ENCODE assay signal across 8 cellular contexts in genomic region chr11:65027213-65028067, GRCh38. TPM values are rescaled to one million over a fixed set of nuclear protein-coding genes. Genes with fewer than 3 reads are reported as not detected.
DNase-seq lines count a peak whose midpoint lies in the region; ATAC-seq and TF ChIP-seq lines count a peak whose summit lies in the region.

TSS of gene SNX15 (plus strand) at chr11:65027439. CDS start at chr11:65027538, 99 bp downstream.

- H2AFZ ChIP-seq in SU-DHL-6 (ENCODE audit: low read depth, low read length, severe bottlenecking) (peak within 1 kb of the TSS; percentile 31), trophoblast cell (ENCODE audit: insufficient read depth, low read length, poor library complexity) (peak within 1 kb of the TSS; percentile 99)

- peak within 1 kb of the TSS; percentile 88 for H3K18ac ChIP-seq in trophoblast cell (ENCODE audit: low read length)

- no peak within 1 kb of the TSS for H3K23ac ChIP-seq in trophoblast cell (ENCODE audit: low read length)

- TF ChIP-seq POLR2A in transverse colon (IDR thresholded peaks at IDR 0.05), result peak; percentile 88

- H3K9me3 ChIP-seq in SU-DHL-6 (ENCODE audit: insufficient read depth, low read length) (no peaks in the 10 kb centered on the region), cardiac muscle cell (ENCODE audit: low read depth) (no peaks in the 10 kb centered on the region), trophoblast cell (ENCODE audit: insufficient read depth, low read depth, low read length) (peaks cover 2% of the 10 kb centered on the region), transverse colon (no peaks in the 10 kb centered on the region)

- TF ChIP-seq EP300 in transverse colon (IDR thresholded peaks at IDR 0.05; ENCODE audit: low read depth), result no peak

- H3K79me2 ChIP-seq in SU-DHL-6 (ENCODE audit: insufficient read depth, low read length) (no peaks in the 10 kb centered on the region), trophoblast cell (ENCODE audit: control insufficient read depth, insufficient read depth, low read length, poor library complexity) (no peaks in the 10 kb centered on the region)

- in situ Hi-C loops in transverse colon (cut with MboI; ENCODE audit: low pct_ligation_motif_present in 1 of 4, low pct_unique_long_range_greater_than_20kb in 1 of 4, low sequenced_read_pairs in 3 of 4), result no loop called here

- peak within 1 kb of the TSS; percentile 99 for H4K8ac ChIP-seq in trophoblast cell (ENCODE audit: low read depth, low read length)

- H3K36me3 ChIP-seq in SU-DHL-6 (ENCODE audit: low read length) (no peaks in the 10 kb centered on the region), cardiac muscle cell (no peaks in the 10 kb centered on the region), trophoblast cell (ENCODE audit: control insufficient read depth in 1 of 2, insufficient read depth in 2 of 2, low read length in 2 of 2) (peaks cover 4% of the 10 kb centered on the region in 2 experiments), transverse colon (peaks cover 0 to 7% (median 0%) of the 10 kb centered on the region in 4 donors)

- peak within 1 kb of the TSS; percentile 95 for H2BK5ac ChIP-seq in trophoblast cell (ENCODE audit: low read depth, low read length, poor library complexity)

- H3K9ac ChIP-seq in SU-DHL-6 (ENCODE audit: low read length) (peak within 1 kb of the TSS; percentile 48), trophoblast cell (ENCODE audit: low read length) (peak within 1 kb of the TSS; percentile 91)

- 0 out of 2 replicates have a peak, but pooled peaks cover 2% of the 10 kb centered on the region for H3F3A ChIP-seq in SU-DHL-6 (ENCODE audit: insufficient read depth)

- H3K4me3 ChIP-seq in SU-DHL-6 (ENCODE audit: insufficient read depth, low read length, poor library complexity, severe bottlenecking) (peak within 1 kb of the TSS; percentile 50), cardiac muscle cell (peak within 1 kb of the TSS; percentile 45), trophoblast cell (ENCODE audit: low read depth, low read length) (peak within 1 kb of the TSS; percentile 80), transverse colon (peak within 1 kb of the TSS; percentile 40 to 61 (median 56))

- H4K12ac ChIP-seq in trophoblast cell (ENCODE audit: low read depth, low read length), result peak within 1 kb of the TSS; percentile 97

- peak within 1 kb of the TSS; percentile 91 for H2BK120ac ChIP-seq in trophoblast cell (ENCODE audit: insufficient read depth, low read length, poor library complexity)

- peak within 1 kb of the TSS; percentile 80 for H3K4me2 ChIP-seq in SU-DHL-6 (ENCODE audit: low read depth, low read length, poor library complexity, severe bottlenecking)
- peak within 1 kb of the TSS; percentile 91 for H3K4me2 ChIP-seq in trophoblast cell (ENCODE audit: low read length)

- peak within 1 kb of the TSS; percentile 75 for H4K91ac ChIP-seq in trophoblast cell (ENCODE audit: low read depth, low read length)

- DNase-seq in NCI-H128 (lab: John Stamatoyannopoulos, UW; ENCODE audit: unreplicated experiment), result peak; percentile 87
- peak; percentile 79 for DNase-seq in activated naive CD8-positive, alpha-beta T cell treated with anti-CD3 and anti-CD28 coated beads, Interleukin-2, amount 50 U/mL, for 16 hours (ENCODE audit: low read depth, low spot score)
- peak; percentile 97 to 98 for DNase-seq in cardiac muscle cell (ENCODE audit: low read depth in 1 of 2, low spot score in 1 of 2)
- DNase-seq in trophoblast cell, result peak; percentile 90 to 98
- DNase-seq in transverse colon, result peak; percentile 96

- H4K20me1 ChIP-seq in SU-DHL-6 (ENCODE audit: low read depth, low read length), result no peaks in the 10 kb centered on the region

- no peak within 1 kb of the TSS for H2AK5ac ChIP-seq in trophoblast cell (ENCODE audit: low read length)

- peak within 1 kb of the TSS; percentile 92 for H3K14ac ChIP-seq in trophoblast cell (ENCODE audit: low read length)

- H3K79me1 ChIP-seq in trophoblast cell (ENCODE audit: low read length), result peaks cover 3% of the 10 kb centered on the region

- H3K27ac ChIP-seq in SU-DHL-6 (ENCODE audit: low read depth, low read length) (peak within 1 kb of the TSS; percentile 32), cardiac muscle cell (peak within 1 kb of the TSS; percentile 81), trophoblast cell (ENCODE audit: low read depth, low read length) (peak within 1 kb of the TSS; percentile 84), transverse colon (peak within 1 kb of the TSS; percentile 87 to 96 (median 90))

- H3K4ac ChIP-seq in trophoblast cell (ENCODE audit: low read depth, low read length), result no peak within 1 kb of the TSS

- no peaks in the 10 kb centered on the region for H3K9me2 ChIP-seq in SU-DHL-6 (replicated peaks; ENCODE audit: insufficient read depth, low read length)

- H2BK12ac ChIP-seq in trophoblast cell (ENCODE audit: low read length), result no peak within 1 kb of the TSS

- peak; percentile 41 for TF ChIP-seq CTCF in GM12873 (IDR thresholded peaks at IDR 0.05; ENCODE audit: insufficient read depth, low read depth, low read length, missing control alignments)
- TF ChIP-seq CTCF in SU-DHL-6 (IDR thresholded peaks at IDR 0.05; ENCODE audit: insufficient read depth, low read length, poor library complexity, severe bottlenecking), result no peak
- TF ChIP-seq CTCF in cardiac muscle cell (IDR thresholded peaks at IDR 0.05; ENCODE audit: low read depth, low read length), result peak; percentile 61
- TF ChIP-seq CTCF in transverse colon (IDR thresholded peaks at IDR 0.05), result peak; percentile 75 to 86 (median 84)

- WGBS in trophoblast cell (ENCODE audit: extremely low coverage, insufficient coverage, insufficient read length), result no CpG with 5 or more reads among the region's 51 CpGs
- WGBS in transverse colon (ENCODE audit: low coverage in 1 of 2), 2 donors, result 0 to 1% methylated on average over 8 to 41 of the region's 51 CpGs

- ATAC-seq in HG02759 (IDR thresholded peaks at IDR 0.05; ENCODE audit: unreplicated experiment), result peak; percentile 87

- intact Hi-C loops in transverse colon (cut with DNase I; ENCODE audit: low total_unique reads), result loop anchor here (5.0 kb wide), 1 partner anchor 90 kb away; the partner anchor contains the start of gene ZNHIT2

- no peaks in the 10 kb centered on the region for H3K27me3 ChIP-seq in SU-DHL-6 (ENCODE audit: low read length)
- H3K27me3 ChIP-seq in cardiac muscle cell, result no peaks in the 10 kb centered on the region
- H3K27me3 ChIP-seq in trophoblast cell (ENCODE audit: insufficient read depth, low read length), result no peaks in the 10 kb centered on the region
- H3K27me3 ChIP-seq in transverse colon, result no peaks in the 10 kb centered on the region

- H3K4me1 ChIP-seq in cardiac muscle cell (ENCODE audit: low read depth) (no peaks in the 10 kb centered on the region), trophoblast cell (ENCODE audit: control insufficient read depth in 1 of 2, insufficient read depth in 2 of 2, low read length in 2 of 2) (peaks cover 0 to 3% of the 10 kb centered on the region in 2 experiments), transverse colon (peaks cover 12 to 27% (median 19%) of the 10 kb centered on the region in 4 donors)

RNA-seq across cellular contexts. Expression of gene SNX15, which starts in this region (rescaled TPM):
- total RNA-seq in cardiac muscle cell, result 24.5 and 33.0 TPM in 2 replicates
- polyA plus RNA-seq in cardiac muscle cell, result 38.4 and 41.3 TPM in 2 replicates
- 14.6 and 14.9 TPM in 2 replicates for polyA plus RNA-seq in trophoblast cell (2013)
- 10 to 100 TPM in 3 of 4 donors, 1 to 10 TPM in 1; 1.9 to 53.3 (median 35.9) TPM for total RNA-seq in transverse colon

Comparison
In these comparisons a context has a peak if more than half of its experiments do, and no peak if none do; other contexts are left out.
1. Peak in every context shown above with its lines: DNase-seq, ATAC-seq, H3K4me3 ChIP-seq and H3K27ac ChIP-seq.
2. H3K27ac ChIP-seq: peak in every context shown above with its lines; median percentile 90 in transverse colon; 84 in trophoblast cell; 81 in cardiac muscle cell; 32 in SU-DHL-6.